ENCODE assay signal across 2 cellular contexts in genomic region chr1:200741808-200742207, GRCh38.
TF ChIP-seq lines count a peak whose summit lies in the region.

No MANE protein-coding gene starts in this region.

TF ChIP-seq in HepG2, 621 proteins besides CTCF, POLR2A, EP300 and RAD21:
- TF ChIP-seq ZFY (CRISPR knock-in tag; IDR thresholded peaks at IDR 0.05), result no peak
- TF ChIP-seq HNF4A (CRISPR knock-in tag; IDR thresholded peaks at IDR 0.05), result no peak
- no peak for TF ChIP-seq ZNF597 (CRISPR knock-in tag; IDR thresholded peaks at IDR 0.05)
- no peak for TF ChIP-seq EED (CRISPR knock-in tag; IDR thresholded peaks at IDR 0.05)
- TF ChIP-seq TAF1 (CRISPR knock-in tag; IDR thresholded peaks at IDR 0.05), result no peak
- no peak for TF ChIP-seq NFE2L2 (IDR thresholded peaks at IDR 0.05; ENCODE audit: low read length)
- no peak for TF ChIP-seq ELF4 (CRISPR knock-in tag; IDR thresholded peaks at IDR 0.05; ENCODE audit: borderline replicate concordance)
- no peak for TF ChIP-seq ZNF263 (CRISPR knock-in tag; IDR thresholded peaks at IDR 0.05)
- no peak for TF ChIP-seq MYC (CRISPR knock-in tag; IDR thresholded peaks at IDR 0.05; ENCODE audit: borderline replicate concordance)
- TF ChIP-seq ZNF496 (CRISPR knock-in tag; IDR thresholded peaks at IDR 0.05; ENCODE audit: insufficient replicate concordance), result no peak
- TF ChIP-seq POLR2AphosphoS2 (IDR thresholded peaks at IDR 0.05; ENCODE audit: low read depth, low read length), result no peak
- no peak for TF ChIP-seq ZNF34 (CRISPR knock-in tag; IDR thresholded peaks at IDR 0.05; ENCODE audit: borderline replicate concordance)

TF ChIP-seq in GM12878, 131 proteins besides CTCF, POLR2A, EP300 and RAD21:
- TF ChIP-seq IKZF2 (IDR thresholded peaks at IDR 0.05), result no peak
- no peak for TF ChIP-seq SIX5 (IDR thresholded peaks at IDR 0.05; ENCODE audit: low read depth, low read length, severe bottlenecking)
- peak; percentile 63; the same call in 1 of the 2 replicates for TF ChIP-seq JUNB (IDR thresholded peaks at IDR 0.05)
- peak; percentile 94 for TF ChIP-seq ZNF24 (IDR thresholded peaks at IDR 0.05)
- TF ChIP-seq MEF2A (IDR thresholded peaks at IDR 0.05; ENCODE audit: insufficient read depth, low read depth, low read length), result no peak
- TF ChIP-seq MYC (IDR thresholded peaks at IDR 0.05; ENCODE audit: insufficient read depth, insufficient read length, insufficient replicate concordance, low read length, severe bottlenecking), result no peak
TF ChIP-seq in GM12878: peak in this region for 2.
